Comparison of ENCODE assay signal across 17 cellular contexts in genomic region chr3:46714728-46715506, GRCh38. TPM values are rescaled to one million over a fixed set of nuclear protein-coding genes. Genes with fewer than 3 reads are reported as not detected.
"Had no signal": no experiment of that assay in that cellular context is flagged by ENCODE, and none has a peak within 500 bp of the region (broad histone marks: within the 10 kb centered on the region; RNA-seq: fewer than 3 reads in every experiment).

No MANE protein-coding gene starts in this region.

- H3K9me3 ChIP-seq: body of pancreas, colonic mucosa, pancreas had no signal

- H3K9me3 Mint-ChIP-seq: activated naive CD8-positive, alpha-beta T cell treated with anti-CD3 and anti-CD28 coated beads for 36 hours; activated T-cell treated with anti-CD3 and anti-CD28 coated beads, Interleukin-2, amount 50 U/mL, for 4 hours; nephron progenitor cell had no signal

- H3K36me3 Mint-ChIP-seq: activated naive CD8-positive, alpha-beta T cell treated with anti-CD3 and anti-CD28 coated beads for 36 hours had no signal

- ATAC-seq: body of pancreas had no signal

- H3K36me3 ChIP-seq: colonic mucosa, pancreas had no signal

- DNase-seq: activated CD4-positive, alpha-beta T cell treated with anti-CD3 and anti-CD28 coated beads, Interleukin-2, amount 50 U/mL, for 4 hours; activated gamma-delta T cell treated with Interleukin-2 at 50 U/mL for 16 hours; activated naive CD8-positive, alpha-beta T cell treated with anti-CD3 and anti-CD28 coated beads for 36 hours; amygdala; body of pancreas; central memory CD4-positive, alpha-beta T cell; colonic mucosa; effector CD8-positive, alpha-beta T cell; foreskin fibroblast; glutamatergic neuron; hypothalamus; nephron progenitor cell; T-helper 9 cell; trophoblast cell had no signal

- H3K4me3 Mint-ChIP-seq: activated naive CD8-positive, alpha-beta T cell treated with anti-CD3 and anti-CD28 coated beads for 36 hours; activated T-cell treated with anti-CD3 and anti-CD28 coated beads, Interleukin-2, amount 50 U/mL, for 4 hours; nephron progenitor cell had no signal

- H3K4me1 ChIP-seq: body of pancreas, colonic mucosa, pancreas had no signal

- H3K27ac Mint-ChIP-seq: activated naive CD8-positive, alpha-beta T cell treated with anti-CD3 and anti-CD28 coated beads for 36 hours; nephron progenitor cell had no signal

- H3K27me3 ChIP-seq: body of pancreas, pancreas had no signal

- H3K27ac ChIP-seq: body of pancreas, colonic mucosa, pancreas had no signal

- H3K4me3 ChIP-seq: body of pancreas, colonic mucosa, pancreas had no signal

RNA-seq across cellular contexts. Expression of gene PRSS50, which starts 2.8 kb away (rescaled TPM):
- total RNA-seq: activated naive CD8-positive, alpha-beta T cell treated with anti-CD3 and anti-CD28 coated beads for 36 hours; activated T-cell treated with anti-CD3 and anti-CD28 coated beads, Interleukin-2, amount 50 U/mL, for 4 hours; colonic mucosa; renal cortical epithelial cell had no signal

RNA-seq across cellular contexts. Expression of gene TMIE, which starts 13.7 kb away (rescaled TPM):
- total RNA-seq: body of pancreas had no signal
